In the genomic region with DNA sequence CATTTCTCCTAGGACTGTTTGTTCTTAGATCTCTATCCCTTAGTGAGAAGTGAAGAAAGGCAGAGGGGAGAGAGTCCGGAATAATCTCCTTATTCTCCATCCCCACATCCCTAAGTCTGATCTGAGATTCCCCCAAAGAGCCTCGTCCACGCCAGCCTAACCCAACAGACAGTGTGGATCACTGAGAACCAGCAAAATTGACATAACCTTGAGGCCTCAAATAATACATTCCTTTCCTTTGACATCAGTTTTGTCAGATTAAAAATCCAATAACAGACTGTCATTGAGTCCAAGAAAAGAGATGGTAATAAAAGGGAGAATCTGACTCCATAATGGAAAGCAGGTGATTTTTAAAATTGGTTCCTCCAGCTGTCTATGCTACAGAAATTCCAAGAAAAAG, we compare ENCODE assay signal across 20 cellular contexts.
"Had no signal": no experiment of that assay in that cellular context is flagged by ENCODE, and none has a peak within 500 bp of the region (broad histone marks: within the 10 kb centered on the region; RNA-seq: fewer than 3 reads in every experiment).

No MANE protein-coding gene starts in this region.

- H3K4me3 ChIP-seq: colonic mucosa, left lung, lower lobe of right lung, stomach, thoracic aorta, transverse colon had no signal

- H3K27ac ChIP-seq: colonic mucosa, left lung, lower lobe of right lung, stomach, thoracic aorta, transverse colon had no signal

- DNase-seq: cerebellar nuclear complex; colonic mucosa; dermis blood vessel endothelial cell; endodermal cell; erythroblast; foreskin melanocyte; head of caudate nucleus; hippocampal formation; left lung; lower lobe of right lung; mesendoderm; naive B cell; occipital lobe; small intestine; stimulated activated CD4-positive, alpha-beta T cell treated with anti-CD3 and anti-CD28 coated beads, Interleukin-12 subunit alpha, Interleukin-12 subunit beta, amount 100 ng/mL, for 4 hours; stimulated activated naive CD4-positive, alpha-beta T cell; stomach; substantia nigra; transverse colon had no signal

- H3K36me3 ChIP-seq: colonic mucosa, left lung, lower lobe of right lung, stomach, thoracic aorta, transverse colon had no signal

- ATAC-seq: left lung, lower lobe of right lung had no signal

- H3K9me3 ChIP-seq: colonic mucosa, left lung, lower lobe of right lung, stomach, thoracic aorta, transverse colon had no signal

- H3K27me3 ChIP-seq: colonic mucosa, left lung, stomach, transverse colon had no signal

- H3K4me1 ChIP-seq: colonic mucosa, left lung, lower lobe of right lung, stomach had no signal
